ENCODE assay signal across 1 cellular context in genomic region chr3:128073185-128073725, GRCh38.
TF ChIP-seq lines count a peak whose summit lies in the region.

No MANE protein-coding gene starts in this region.

TF ChIP-seq in GM12878, 131 proteins besides CTCF, POLR2A, EP300 and RAD21:
- TF ChIP-seq SREBF2 (IDR thresholded peaks at IDR 0.05; ENCODE audit: low read length): no peak
- no peak for TF ChIP-seq MLLT1 (IDR thresholded peaks at IDR 0.05)
- no peak for TF ChIP-seq RFX5 (IDR thresholded peaks at IDR 0.05; ENCODE audit: low read depth, low read length)
- no peak for TF ChIP-seq RCOR1 (conservative IDR thresholded peaks at IDR 0.05; ENCODE audit: low read depth, low read length)
- no peak for TF ChIP-seq HCFC1 (IDR thresholded peaks at IDR 0.05; ENCODE audit: low read length)
- TF ChIP-seq ZZZ3 (IDR thresholded peaks at IDR 0.05; ENCODE audit: control insufficient read depth, insufficient read length, low read depth): no peak
- TF ChIP-seq EGR1 (IDR thresholded peaks at IDR 0.05; ENCODE audit: borderline replicate concordance in 1 of 2, low read depth in 2 of 2, low read length in 2 of 2): no peak
- no peak for TF ChIP-seq ELK1 (IDR thresholded peaks at IDR 0.05; ENCODE audit: low read depth, low read length)
- no peak for TF ChIP-seq SRF (IDR thresholded peaks at IDR 0.05; ENCODE audit: low read depth in 2 of 2, low read length in 2 of 2)
- TF ChIP-seq NFYA (IDR thresholded peaks at IDR 0.05; ENCODE audit: borderline replicate concordance, low read depth, low read length): no peak
- TF ChIP-seq USF2 (IDR thresholded peaks at IDR 0.05; ENCODE audit: borderline replicate concordance, low read depth, low read length): no peak
- TF ChIP-seq SMAD1 (IDR thresholded peaks at IDR 0.05; ENCODE audit: low read depth, partially characterized antibody): no peak
- TF ChIP-seq YBX1 (IDR thresholded peaks at IDR 0.05): no peak
- no peak for TF ChIP-seq ETV6 (conservative IDR thresholded peaks at IDR 0.05 in 1 of 2, IDR thresholded peaks at IDR 0.05 in 1 of 2; ENCODE audit: borderline replicate concordance in 1 of 2, low read depth in 1 of 2)
- TF ChIP-seq ATF7 (IDR thresholded peaks at IDR 0.05; ENCODE audit: low read depth): no peak
- no peak for TF ChIP-seq BRCA1 (IDR thresholded peaks at IDR 0.05; ENCODE audit: low read depth, low read length)
- no peak for TF ChIP-seq RB1 (IDR thresholded peaks at IDR 0.05; ENCODE audit: borderline replicate concordance)
TF ChIP-seq in GM12878: peak in this region for 0.
